In the genomic region with DNA sequence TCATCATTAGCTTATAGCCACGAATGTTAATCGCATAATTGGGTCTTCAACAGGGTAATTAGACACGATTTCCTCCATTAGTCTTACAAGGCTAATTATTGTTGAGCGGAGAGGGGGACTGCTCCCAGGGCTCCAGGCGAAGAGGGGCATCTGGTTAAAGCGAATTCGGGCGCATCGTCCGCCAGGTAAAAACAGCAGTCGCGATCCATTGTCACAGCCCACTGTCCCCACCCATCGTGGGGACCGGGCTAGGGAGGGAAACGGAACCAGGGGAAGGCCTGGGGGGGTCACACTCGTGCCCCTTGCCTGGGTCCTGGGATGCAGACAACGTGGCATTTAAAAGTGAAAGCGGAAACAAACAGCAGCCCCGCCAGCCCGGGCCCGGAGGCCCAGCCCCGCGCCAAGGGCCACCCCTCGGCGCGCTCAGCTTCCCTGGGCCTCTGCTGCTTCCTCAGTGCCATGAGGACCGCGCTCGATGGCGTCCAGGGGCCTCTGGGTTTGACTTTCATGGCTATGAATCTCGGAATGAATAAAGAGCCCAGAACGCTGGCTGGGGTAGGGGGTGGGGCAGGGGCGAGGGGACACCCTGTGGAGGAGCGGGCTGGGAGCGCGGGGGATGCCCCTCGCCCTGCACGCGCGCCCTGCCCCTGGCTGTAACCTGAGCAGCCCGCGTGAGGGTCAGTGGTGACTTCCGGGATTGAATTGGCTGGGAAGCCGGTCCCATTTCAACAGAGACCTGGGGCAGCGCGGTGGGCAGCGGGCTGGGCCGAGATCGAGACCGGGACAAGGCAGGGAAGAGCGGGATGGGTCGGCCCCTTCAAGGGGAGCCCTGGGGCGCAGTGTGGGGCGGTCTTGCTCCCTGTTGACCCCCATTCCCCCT, we compare ENCODE assay signal across 1 cellular context.
A peak's percentile ranks its signal among the peaks of the same experiment; 100 is the strongest.
TF ChIP-seq lines count a peak whose summit lies in the region.

No MANE protein-coding gene starts in this region.

TF ChIP-seq in GM12878, 131 proteins besides CTCF, POLR2A, EP300 and RAD21 (continued from another document):
- TF ChIP-seq, protein P1, sequence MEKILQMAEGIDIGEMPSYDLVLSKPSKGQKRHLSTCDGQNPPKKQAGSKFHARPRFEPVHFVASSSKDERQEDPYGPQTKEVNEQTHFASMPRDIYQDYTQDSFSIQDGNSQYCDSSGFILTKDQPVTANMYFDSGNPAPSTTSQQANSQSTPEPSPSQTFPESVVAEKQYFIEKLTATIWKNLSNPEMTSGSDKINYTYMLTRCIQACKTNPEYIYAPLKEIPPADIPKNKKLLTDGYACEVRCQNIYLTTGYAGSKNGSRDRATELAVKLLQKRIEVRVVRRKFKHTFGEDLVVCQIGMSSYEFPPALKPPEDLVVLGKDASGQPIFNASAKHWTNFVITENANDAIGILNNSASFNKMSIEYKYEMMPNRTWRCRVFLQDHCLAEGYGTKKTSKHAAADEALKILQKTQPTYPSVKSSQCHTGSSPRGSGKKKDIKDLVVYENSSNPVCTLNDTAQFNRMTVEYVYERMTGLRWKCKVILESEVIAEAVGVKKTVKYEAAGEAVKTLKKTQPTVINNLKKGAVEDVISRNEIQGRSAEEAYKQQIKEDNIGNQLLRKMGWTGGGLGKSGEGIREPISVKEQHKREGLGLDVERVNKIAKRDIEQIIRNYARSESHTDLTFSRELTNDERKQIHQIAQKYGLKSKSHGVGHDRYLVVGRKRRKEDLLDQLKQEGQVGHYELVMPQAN (conservative IDR thresholded peaks at IDR 0.05), result peak; percentile 47; the same call in 1 of the 2 replicates
- TF ChIP-seq MXI1 (IDR thresholded peaks at IDR 0.05; ENCODE audit: low read depth, low read length) (peak; percentile 80), NR2F1 (conservative IDR thresholded peaks at IDR 0.05) (0 out of 2 replicates have a peak, but pooled peaks have one; percentile 15), ASH2L (IDR thresholded peaks at IDR 0.05; ENCODE audit: borderline replicate concordance, low read depth) (peak; percentile 57; the same call in 1 of the 2 replicates), IKZF1 (conservative IDR thresholded peaks at IDR 0.05) (0 out of 2 replicates have a peak, but pooled peaks have one; percentile 16), TAF1 (IDR thresholded peaks at IDR 0.05; ENCODE audit: borderline replicate concordance, low read depth, low read length) (peak; percentile 39; the same call in 1 of the 2 replicates), TBL1XR1 (IDR thresholded peaks at IDR 0.05; ENCODE audit: low read depth, low read length) (no peak), E2F4 (IDR thresholded peaks at IDR 0.05; ENCODE audit: low read depth, low read length) (peak; percentile 27; the same call in 1 of the 2 replicates), RB1 (IDR thresholded peaks at IDR 0.05; ENCODE audit: borderline replicate concordance) (0 out of 2 replicates have a peak, but pooled peaks have one; percentile 34), ZNF384 (IDR thresholded peaks at IDR 0.05; ENCODE audit: borderline replicate concordance, low read depth, low read length) (no peak), SIN3A (IDR thresholded peaks at IDR 0.05; ENCODE audit: low read depth, low read length) (peak; percentile 37; the same call in 1 of the 2 replicates), CHD4 (IDR thresholded peaks at IDR 0.05) (no peak), POLR2AphosphoS2 (IDR thresholded peaks at IDR 0.05; ENCODE audit: low read depth, low read length) (peak; percentile 37; the same call in 1 of the 2 replicates), BHLHE40 (IDR thresholded peaks at IDR 0.05; ENCODE audit: borderline replicate concordance in 1 of 2, low read depth in 2 of 2, low read length in 1 of 2) (peak in 1 of 2 experiments; percentile 3; a peak in 1 of 4 replicates), MAX (IDR thresholded peaks at IDR 0.05; ENCODE audit: low read depth, low read length) (peak; percentile 71), BRCA1 (IDR thresholded peaks at IDR 0.05; ENCODE audit: low read depth, low read length) (no peak), ZNF207 (IDR thresholded peaks at IDR 0.05; ENCODE audit: borderline replicate concordance) (no peak), RBBP5 (conservative IDR thresholded peaks at IDR 0.05) (0 out of 2 replicates have a peak, but pooled peaks have one; percentile 31), IRF4 (IDR thresholded peaks at IDR 0.05; ENCODE audit: low read depth, low read length) (no peak), NBN (IDR thresholded peaks at IDR 0.05) (peak; percentile 48; the same call in 1 of the 2 replicates), CBX3 (IDR thresholded peaks at IDR 0.05; ENCODE audit: borderline replicate concordance, low read depth) (no peak)
- TF ChIP-seq, protein P2, sequence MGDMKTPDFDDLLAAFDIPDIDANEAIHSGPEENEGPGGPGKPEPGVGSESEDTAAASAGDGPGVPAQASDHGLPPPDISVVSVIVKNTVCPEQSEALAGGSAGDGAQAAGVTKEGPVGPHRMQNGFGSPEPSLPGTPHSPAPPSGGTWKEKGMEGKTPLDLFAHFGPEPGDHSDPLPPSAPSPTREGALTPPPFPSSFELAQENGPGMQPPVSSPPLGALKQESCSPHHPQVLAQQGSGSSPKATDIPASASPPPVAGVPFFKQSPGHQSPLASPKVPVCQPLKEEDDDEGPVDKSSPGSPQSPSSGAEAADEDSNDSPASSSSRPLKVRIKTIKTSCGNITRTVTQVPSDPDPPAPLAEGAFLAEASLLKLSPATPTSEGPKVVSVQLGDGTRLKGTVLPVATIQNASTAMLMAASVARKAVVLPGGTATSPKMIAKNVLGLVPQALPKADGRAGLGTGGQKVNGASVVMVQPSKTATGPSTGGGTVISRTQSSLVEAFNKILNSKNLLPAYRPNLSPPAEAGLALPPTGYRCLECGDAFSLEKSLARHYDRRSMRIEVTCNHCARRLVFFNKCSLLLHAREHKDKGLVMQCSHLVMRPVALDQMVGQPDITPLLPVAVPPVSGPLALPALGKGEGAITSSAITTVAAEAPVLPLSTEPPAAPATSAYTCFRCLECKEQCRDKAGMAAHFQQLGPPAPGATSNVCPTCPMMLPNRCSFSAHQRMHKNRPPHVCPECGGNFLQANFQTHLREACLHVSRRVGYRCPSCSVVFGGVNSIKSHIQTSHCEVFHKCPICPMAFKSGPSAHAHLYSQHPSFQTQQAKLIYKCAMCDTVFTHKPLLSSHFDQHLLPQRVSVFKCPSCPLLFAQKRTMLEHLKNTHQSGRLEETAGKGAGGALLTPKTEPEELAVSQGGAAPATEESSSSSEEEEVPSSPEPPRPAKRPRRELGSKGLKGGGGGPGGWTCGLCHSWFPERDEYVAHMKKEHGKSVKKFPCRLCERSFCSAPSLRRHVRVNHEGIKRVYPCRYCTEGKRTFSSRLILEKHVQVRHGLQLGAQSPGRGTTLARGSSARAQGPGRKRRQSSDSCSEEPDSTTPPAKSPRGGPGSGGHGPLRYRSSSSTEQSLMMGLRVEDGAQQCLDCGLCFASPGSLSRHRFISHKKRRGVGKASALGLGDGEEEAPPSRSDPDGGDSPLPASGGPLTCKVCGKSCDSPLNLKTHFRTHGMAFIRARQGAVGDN (IDR thresholded peaks at IDR 0.05), result peak; percentile 59; the same call in 1 of the 2 replicates
- TF ChIP-seq, protein P3, sequence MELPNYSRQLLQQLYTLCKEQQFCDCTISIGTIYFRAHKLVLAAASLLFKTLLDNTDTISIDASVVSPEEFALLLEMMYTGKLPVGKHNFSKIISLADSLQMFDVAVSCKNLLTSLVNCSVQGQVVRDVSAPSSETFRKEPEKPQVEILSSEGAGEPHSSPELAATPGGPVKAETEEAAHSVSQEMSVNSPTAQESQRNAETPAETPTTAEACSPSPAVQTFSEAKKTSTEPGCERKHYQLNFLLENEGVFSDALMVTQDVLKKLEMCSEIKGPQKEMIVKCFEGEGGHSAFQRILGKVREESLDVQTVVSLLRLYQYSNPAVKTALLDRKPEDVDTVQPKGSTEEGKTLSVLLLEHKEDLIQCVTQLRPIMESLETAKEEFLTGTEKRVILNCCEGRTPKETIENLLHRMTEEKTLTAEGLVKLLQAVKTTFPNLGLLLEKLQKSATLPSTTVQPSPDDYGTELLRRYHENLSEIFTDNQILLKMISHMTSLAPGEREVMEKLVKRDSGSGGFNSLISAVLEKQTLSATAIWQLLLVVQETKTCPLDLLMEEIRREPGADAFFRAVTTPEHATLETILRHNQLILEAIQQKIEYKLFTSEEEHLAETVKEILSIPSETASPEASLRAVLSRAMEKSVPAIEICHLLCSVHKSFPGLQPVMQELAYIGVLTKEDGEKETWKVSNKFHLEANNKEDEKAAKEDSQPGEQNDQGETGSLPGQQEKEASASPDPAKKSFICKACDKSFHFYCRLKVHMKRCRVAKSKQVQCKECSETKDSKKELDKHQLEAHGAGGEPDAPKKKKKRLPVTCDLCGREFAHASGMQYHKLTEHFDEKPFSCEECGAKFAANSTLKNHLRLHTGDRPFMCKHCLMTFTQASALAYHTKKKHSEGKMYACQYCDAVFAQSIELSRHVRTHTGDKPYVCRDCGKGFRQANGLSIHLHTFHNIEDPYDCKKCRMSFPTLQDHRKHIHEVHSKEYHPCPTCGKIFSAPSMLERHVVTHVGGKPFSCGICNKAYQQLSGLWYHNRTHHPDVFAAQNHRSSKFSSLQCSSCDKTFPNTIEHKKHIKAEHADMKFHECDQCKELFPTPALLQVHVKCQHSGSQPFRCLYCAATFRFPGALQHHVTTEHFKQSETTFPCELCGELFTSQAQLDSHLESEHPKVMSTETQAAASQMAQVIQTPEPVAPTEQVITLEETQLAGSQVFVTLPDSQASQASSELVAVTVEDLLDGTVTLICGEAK (IDR thresholded peaks at IDR 0.05; ENCODE audit: borderline replicate concordance), result no peak
